16 cellular contexts compared by ENCODE assay signal in the genomic region with DNA sequence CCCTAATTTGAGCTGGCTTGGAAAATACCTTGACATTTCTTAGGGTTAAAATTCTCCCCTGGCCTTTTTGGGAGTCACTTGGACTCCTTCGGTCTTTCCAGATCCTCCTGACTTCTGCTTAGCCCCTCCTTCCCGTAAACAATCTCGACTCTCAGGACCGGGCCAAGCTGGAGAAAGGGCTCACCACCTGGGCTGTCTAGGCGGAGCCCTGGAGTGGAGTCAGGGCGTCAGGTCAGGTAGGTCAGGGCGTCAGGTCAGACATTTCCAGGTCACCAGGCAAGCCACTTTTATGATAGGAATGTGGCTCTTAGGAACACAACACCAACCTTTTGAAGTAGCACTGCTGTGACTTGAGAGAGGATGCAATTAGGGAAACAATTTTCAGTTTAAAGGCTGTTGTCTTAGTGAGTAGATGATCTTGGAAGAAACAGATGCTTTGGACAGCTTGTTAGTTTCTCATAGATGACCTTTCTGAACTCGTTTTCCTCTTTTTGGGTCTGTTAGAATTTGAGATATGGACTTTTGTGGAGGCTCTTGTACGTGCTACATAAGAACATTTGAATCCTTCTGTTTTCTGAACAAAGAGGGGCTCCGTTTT. TPM values are rescaled to one million over a fixed set of nuclear protein-coding genes. Genes with fewer than 3 reads are reported as not detected.
DNase-seq lines count a peak whose midpoint lies in the region; ATAC-seq and TF ChIP-seq lines count a peak whose summit lies in the region.
"Had no signal": no experiment of that assay in that cellular context is flagged by ENCODE, and none has a peak within 500 bp of the region (broad histone marks: within the 10 kb centered on the region; RNA-seq: fewer than 3 reads in every experiment).

No MANE protein-coding gene starts in this region.

- H3K27ac ChIP-seq in liver (ENCODE audit: low read depth in 1 of 2, low read length in 2 of 2) (peak overlapping the region in 1 of 2 donors; percentile 10), body of pancreas (no peak overlapping the region)

- peaks cover 11% of the 10 kb centered on the region for H3K36me3 Mint-ChIP-seq in activated CD8-positive, alpha-beta T cell treated with anti-CD3 and anti-CD28 coated beads for 36 hours (ENCODE audit: low read depth)
- H3K36me3 Mint-ChIP-seq in activated CD8-positive, alpha-beta T cell treated with anti-CD3 and anti-CD28 coated beads, Interleukin-2, amount 10 ng/mL, durations not matched to agents 7 days and 5 days (ENCODE audit: low read depth): peaks cover 48% of the 10 kb centered on the region
- H3K36me3 Mint-ChIP-seq in activated T-helper 17 cell treated with anti-CD3 and anti-CD28 coated beads, Interleukin-2, amount 50 U/mL, for 72 hours (ENCODE audit: low read depth): peaks cover 82% of the 10 kb centered on the region
- peaks cover 19 to 32% of the 10 kb centered on the region in 2 donors for H3K36me3 Mint-ChIP-seq in stimulated activated naive B cell treated with anti-CD40 and anti-IgM and Interleukin-4, amounts not matched to agents 10 μg/mL and 1 μg/mL and 100 μg/mL, for 72 hours

- H3K36me3 ChIP-seq in liver (ENCODE audit: control insufficient read depth in 4 of 4, insufficient read depth in 3 of 4, low read depth in 1 of 4, low read length in 3 of 4) (no peaks in the 10 kb centered on the region), body of pancreas (replicated peaks in 1 of 2; ENCODE audit: insufficient read depth in 1 of 2, low read depth in 2 of 2) (no peaks in the 10 kb centered on the region)
- H3K36me3 ChIP-seq: tibial nerve had no signal

- no peak overlapping the region for H3K4me3 ChIP-seq in liver (ENCODE audit: low read depth in 1 of 3, low read length in 3 of 3)
- H3K4me3 ChIP-seq in body of pancreas: no peak overlapping the region
- H3K4me3 ChIP-seq: tibial nerve had no signal

- 58% methylated on average over 10 of the region's 10 CpGs for whole genome bisulfite sequencing in liver
- 59 to 60% methylated on average over 10 of the region's 10 CpGs for WGBS in body of pancreas, 2 donors

- H3K27me3 ChIP-seq in liver (ENCODE audit: control insufficient read depth in 4 of 4, insufficient read depth in 4 of 4, low read length in 3 of 4): no peaks in the 10 kb centered on the region
- H3K27me3 ChIP-seq in body of pancreas: no peaks in the 10 kb centered on the region
- H3K27me3 ChIP-seq: tibial nerve had no signal

- no peaks in the 10 kb centered on the region for H3K9me3 ChIP-seq in liver (ENCODE audit: control insufficient read depth in 4 of 4, low read length in 3 of 4)
- H3K9me3 ChIP-seq in body of pancreas: no peaks in the 10 kb centered on the region
- H3K9me3 ChIP-seq: tibial nerve had no signal

- DNase-seq in activated CD8-positive, alpha-beta T cell treated with anti-CD3 and anti-CD28 coated beads for 36 hours: no peak
- DNase-seq in activated CD8-positive, alpha-beta T cell treated with anti-CD3 and anti-CD28 coated beads, Interleukin-2, amount 10 ng/mL, durations not matched to agents 7 days and 5 days: no peak
- no peak for DNase-seq in stimulated activated naive B cell treated with anti-CD40 and anti-IgM and Interleukin-4, amounts not matched to agents 10 μg/mL and 1 μg/mL and 100 μg/mL, for 72 hours
- DNase-seq in body of pancreas: no peak
- DNase-seq in NCI-H82 treated with DMSO at 0.1 percent for 48 hours (lab: John Stamatoyannopoulos, UW; ENCODE audit: unreplicated experiment): no peak
- no peak for DNase-seq in iPS-NIHi11 (ENCODE audit: low spot score)
- DNase-seq: ACHN, DMS 273 treated with DMSO at 0.1 percent for 48 hours, KBM-7, NCI-H146, NCI-H510A, PC-3 had no signal

- TF ChIP-seq CTCF in activated CD8-positive, alpha-beta T cell treated with anti-CD3 and anti-CD28 coated beads for 36 hours (IDR thresholded peaks at IDR 0.05): no peak
- TF ChIP-seq CTCF in liver (IDR thresholded peaks at IDR 0.05; ENCODE audit: low read depth, low read length, missing input control) (no peak), body of pancreas (IDR thresholded peaks at IDR 0.05) (no peak)

- ATAC-seq in activated CD8-positive, alpha-beta T cell treated with anti-CD3 and anti-CD28 coated beads for 36 hours: no peak
- no peak for ATAC-seq in activated CD8-positive, alpha-beta T cell treated with anti-CD3 and anti-CD28 coated beads, Interleukin-2, amount 10 ng/mL, durations not matched to agents 7 days and 5 days
- no peak for ATAC-seq in activated T-helper 17 cell treated with anti-CD3 and anti-CD28 coated beads, Interleukin-2, amount 50 U/mL, for 72 hours (replicated peaks)
- ATAC-seq in stimulated activated naive B cell treated with anti-CD40 and anti-IgM and Interleukin-4, amounts not matched to agents 10 μg/mL and 1 μg/mL and 100 μg/mL, for 72 hours (replicated peaks): no peak
- no peak for ATAC-seq in body of pancreas
- ATAC-seq: PC-3 had no signal

- no peak overlapping the region for H3K4me3 Mint-ChIP-seq in activated CD8-positive, alpha-beta T cell treated with anti-CD3 and anti-CD28 coated beads for 36 hours
- H3K4me3 Mint-ChIP-seq in activated CD8-positive, alpha-beta T cell treated with anti-CD3 and anti-CD28 coated beads, Interleukin-2, amount 10 ng/mL, durations not matched to agents 7 days and 5 days: no peak overlapping the region
- H3K4me3 Mint-ChIP-seq in activated T-helper 17 cell treated with anti-CD3 and anti-CD28 coated beads, Interleukin-2, amount 50 U/mL, for 72 hours: peak overlapping the region; percentile 70
- no peak overlapping the region for H3K4me3 Mint-ChIP-seq in stimulated activated naive B cell treated with anti-CD40 and anti-IgM and Interleukin-4, amounts not matched to agents 10 μg/mL and 1 μg/mL and 100 μg/mL, for 72 hours
- H3K4me3 Mint-ChIP-seq: T-helper 1 cell treated with Interleukin-12 subunit alpha and Interleukin-12 subunit beta and Interleukin-4 antibody, amounts not matched to agents 30 μg/mL and 1 μg/mL, for 36 hours had no signal

- no peak overlapping the region for H3K9ac ChIP-seq in liver (ENCODE audit: low read depth in 1 of 2, low read length in 2 of 2)

- POLR2A ChIA-PET in activated CD8-positive, alpha-beta T cell treated with anti-CD3 and anti-CD28 coated beads for 36 hours (lab: Charles Lee): interaction anchor here (0.7 to 1.4 kb wide), 3 partner anchors 9 to 55 kb away, joined by 3 to 5 read pairs (median 3); no protein-coding TSS in a partner anchor
- POLR2A ChIA-PET in activated CD8-positive, alpha-beta T cell treated with anti-CD3 and anti-CD28 coated beads, Interleukin-2, amount 10 ng/mL, durations not matched to agents 7 days and 5 days (lab: Charles Lee): no interaction called here

- TF ChIP-seq POLR2A in body of pancreas (IDR thresholded peaks at IDR 0.05): no peak

- H3K27me3 Mint-ChIP-seq in activated CD8-positive, alpha-beta T cell treated with anti-CD3 and anti-CD28 coated beads for 36 hours: no peaks in the 10 kb centered on the region
- H3K27me3 Mint-ChIP-seq in activated CD8-positive, alpha-beta T cell treated with anti-CD3 and anti-CD28 coated beads, Interleukin-2, amount 10 ng/mL, durations not matched to agents 7 days and 5 days (ENCODE audit: low read depth): no peaks in the 10 kb centered on the region
- no peaks in the 10 kb centered on the region for H3K27me3 Mint-ChIP-seq in activated T-helper 17 cell treated with anti-CD3 and anti-CD28 coated beads, Interleukin-2, amount 50 U/mL, for 72 hours
- H3K27me3 Mint-ChIP-seq in stimulated activated naive B cell treated with anti-CD40 and anti-IgM and Interleukin-4, amounts not matched to agents 10 μg/mL and 1 μg/mL and 100 μg/mL, for 72 hours: no peaks in the 10 kb centered on the region

- peaks cover 55% of the 10 kb centered on the region for H3K4me1 Mint-ChIP-seq in activated CD8-positive, alpha-beta T cell treated with anti-CD3 and anti-CD28 coated beads for 36 hours (ENCODE audit: low read depth)
- H3K4me1 Mint-ChIP-seq in activated CD8-positive, alpha-beta T cell treated with anti-CD3 and anti-CD28 coated beads, Interleukin-2, amount 10 ng/mL, durations not matched to agents 7 days and 5 days (ENCODE audit: low read depth): peaks cover 41% of the 10 kb centered on the region
- peaks cover 51% of the 10 kb centered on the region for H3K4me1 Mint-ChIP-seq in activated T-helper 17 cell treated with anti-CD3 and anti-CD28 coated beads, Interleukin-2, amount 50 U/mL, for 72 hours
- peaks cover 27 to 70% of the 10 kb centered on the region in 2 donors for H3K4me1 Mint-ChIP-seq in stimulated activated naive B cell treated with anti-CD40 and anti-IgM and Interleukin-4, amounts not matched to agents 10 μg/mL and 1 μg/mL and 100 μg/mL, for 72 hours

- H3K9me3 Mint-ChIP-seq in activated CD8-positive, alpha-beta T cell treated with anti-CD3 and anti-CD28 coated beads for 36 hours: no peaks in the 10 kb centered on the region
- H3K9me3 Mint-ChIP-seq in activated CD8-positive, alpha-beta T cell treated with anti-CD3 and anti-CD28 coated beads, Interleukin-2, amount 10 ng/mL, durations not matched to agents 7 days and 5 days (ENCODE audit: insufficient read depth): no peaks in the 10 kb centered on the region
- no peaks in the 10 kb centered on the region for H3K9me3 Mint-ChIP-seq in activated T-helper 17 cell treated with anti-CD3 and anti-CD28 coated beads, Interleukin-2, amount 50 U/mL, for 72 hours
- H3K9me3 Mint-ChIP-seq in stimulated activated naive B cell treated with anti-CD40 and anti-IgM and Interleukin-4, amounts not matched to agents 10 μg/mL and 1 μg/mL and 100 μg/mL, for 72 hours: no peaks in the 10 kb centered on the region
- H3K9me3 Mint-ChIP-seq: T-helper 1 cell treated with Interleukin-12 subunit alpha and Interleukin-12 subunit beta and Interleukin-4 antibody, amounts not matched to agents 30 μg/mL and 1 μg/mL, for 36 hours had no signal

- H3K4me1 ChIP-seq in liver (ENCODE audit: control insufficient read depth in 4 of 4, insufficient read depth in 4 of 4, low read length in 3 of 4): peaks cover 0 to 10% (median 5%) of the 10 kb centered on the region in 4 donors
- H3K4me1 ChIP-seq in body of pancreas: peaks cover 13% of the 10 kb centered on the region

- TF ChIP-seq RAD21 in liver (IDR thresholded peaks at IDR 0.05): no peak

- CTCF ChIA-PET in activated CD8-positive, alpha-beta T cell treated with anti-CD3 and anti-CD28 coated beads for 36 hours (lab: Charles Lee): interaction anchor here (0.6 to 1.3 kb wide), 3 partner anchors 14 to 84 kb away, joined by 3 to 4 read pairs (median 3); no protein-coding TSS in a partner anchor
- CTCF ChIA-PET in activated CD8-positive, alpha-beta T cell treated with anti-CD3 and anti-CD28 coated beads, Interleukin-2, amount 10 ng/mL, durations not matched to agents 7 days and 5 days (lab: Charles Lee): interaction anchor here (0.6 to 0.8 kb wide), 2 partner anchors 9 to 658 kb away, joined by 3 to 4 read pairs; no protein-coding TSS in a partner anchor

- peak overlapping the region; percentile 62 for H3K27ac Mint-ChIP-seq in activated CD8-positive, alpha-beta T cell treated with anti-CD3 and anti-CD28 coated beads for 36 hours
- H3K27ac Mint-ChIP-seq in activated CD8-positive, alpha-beta T cell treated with anti-CD3 and anti-CD28 coated beads, Interleukin-2, amount 10 ng/mL, durations not matched to agents 7 days and 5 days: no peak overlapping the region
- peak overlapping the region; percentile 90 for H3K27ac Mint-ChIP-seq in activated T-helper 17 cell treated with anti-CD3 and anti-CD28 coated beads, Interleukin-2, amount 50 U/mL, for 72 hours
- peak overlapping the region; percentile 28 for H3K27ac Mint-ChIP-seq in stimulated activated naive B cell treated with anti-CD40 and anti-IgM and Interleukin-4, amounts not matched to agents 10 μg/mL and 1 μg/mL and 100 μg/mL, for 72 hours

- intact Hi-C loops in activated CD8-positive, alpha-beta T cell treated with anti-CD3 and anti-CD28 coated beads for 36 hours (cut with micrococcal nuclease): no loop called here
- intact Hi-C loops in body of pancreas (cut with DNase I): no loop called here

RNA-seq across cellular contexts. Expression of a gene that starts 12.8 kb away (rescaled TPM):
- 10 to 100 TPM; 52.2 to 55.3 TPM for total RNA-seq in activated CD8-positive, alpha-beta T cell treated with anti-CD3 and anti-CD28 coated beads for 36 hours
- total RNA-seq in activated CD8-positive, alpha-beta T cell treated with anti-CD3 and anti-CD28 coated beads, Interleukin-2, amount 10 ng/mL, durations not matched to agents 7 days and 5 days: 100 to 1,000 TPM; 126 to 132 TPM
- total RNA-seq in activated T-helper 17 cell treated with anti-CD3 and anti-CD28 coated beads, Interleukin-2, amount 50 U/mL, for 72 hours: 100 to 1,000 TPM; 131 to 217 TPM
- total RNA-seq in liver (10 to 100 TPM; 26.9 to 29.7 TPM), body of pancreas (10 to 100 TPM; 10.4 to 12.9 TPM)
- polyA plus RNA-seq in liver: 10 to 100 TPM; 19.8 to 26.9 TPM

RNA-seq across cellular contexts. Expression of a gene that starts 13.1 kb away (rescaled TPM):
- 10 to 100 TPM; 15.9 to 16.9 TPM for total RNA-seq in activated CD8-positive, alpha-beta T cell treated with anti-CD3 and anti-CD28 coated beads for 36 hours
- total RNA-seq in activated CD8-positive, alpha-beta T cell treated with anti-CD3 and anti-CD28 coated beads, Interleukin-2, amount 10 ng/mL, durations not matched to agents 7 days and 5 days: 10 to 100 TPM; 26.9 to 28.2 TPM
- 10 to 100 TPM; 39.6 to 51.5 TPM for total RNA-seq in activated T-helper 17 cell treated with anti-CD3 and anti-CD28 coated beads, Interleukin-2, amount 50 U/mL, for 72 hours
- total RNA-seq in liver: 10 to 100 TPM in 1 of 2 donors, 1 to 10 TPM in 1; 6.8 to 17.7 TPM
- polyA plus RNA-seq in liver: 10 to 100 TPM; 14.2 to 32.2 TPM
- 10 to 100 TPM; 12.5 to 31.1 TPM for total RNA-seq in body of pancreas
